19 cellular contexts compared by ENCODE assay signal in genomic region chr15:69841046-69841828, GRCh38.
"Had no signal": no experiment of that assay in that cellular context is flagged by ENCODE, and none has a peak within 500 bp of the region (broad histone marks: within the 10 kb centered on the region; RNA-seq: fewer than 3 reads in every experiment).

No MANE protein-coding gene starts in this region.

- H3K4me3 ChIP-seq: esophagus squamous epithelium, mucosa of descending colon, neural progenitor cell, right lobe of liver, spleen, upper lobe of right lung had no signal

- ATAC-seq: activated CD8-positive, alpha-beta T cell treated with anti-CD3 and anti-CD28 coated beads for 36 hours; effector memory CD8-positive, alpha-beta T cell; left lobe of liver; mucosa of descending colon; right lobe of liver; upper lobe of right lung had no signal

- H3K4me1 ChIP-seq: right lobe of liver, spleen, upper lobe of right lung had no signal

- H3K36me3 ChIP-seq: esophagus squamous epithelium, neural progenitor cell, right lobe of liver, spleen, upper lobe of right lung had no signal

- H3K27ac ChIP-seq: esophagus squamous epithelium, neural progenitor cell, right lobe of liver, spleen, upper lobe of right lung had no signal

- DNase-seq: activated CD4-positive, alpha-beta T cell treated with anti-CD3 and anti-CD28 coated beads for 48 hours; activated CD4-positive, CD25-positive, alpha-beta regulatory T cell; activated CD8-positive, alpha-beta T cell treated with anti-CD3 and anti-CD28 coated beads for 36 hours; activated naive CD4-positive, alpha-beta T cell treated with Interleukin-2 at 50 U/mL for 16 hours; activated naive CD8-positive, alpha-beta T cell treated with anti-CD3 and anti-CD28 coated beads, Interleukin-2, amount 10 ng/mL, durations not matched to agents 7 days and 5 days; activated T-cell treated with anti-CD3 and anti-CD28 coated beads, Interleukin-2, amount 50 U/mL, for 1 hour; amygdala; caudate nucleus; effector memory CD8-positive, alpha-beta T cell; esophagus squamous epithelium; mucosa of descending colon; naive B cell; right lobe of liver; spleen; stimulated activated naive CD4-positive, alpha-beta T cell; T-helper 9 cell; upper lobe of right lung had no signal

- H3K9me3 ChIP-seq: esophagus squamous epithelium, mucosa of descending colon, right lobe of liver, spleen, upper lobe of right lung had no signal

- H3K27me3 ChIP-seq: neural progenitor cell, right lobe of liver, upper lobe of right lung had no signal
